Comparison of ENCODE assay signal across 21 cellular contexts in genomic region chr5:124621279-124621678, GRCh38.
"Had no signal": no experiment of that assay in that cellular context is flagged by ENCODE, and none has a peak within 500 bp of the region (broad histone marks: within the 10 kb centered on the region; RNA-seq: fewer than 3 reads in every experiment).

No MANE protein-coding gene starts in this region.

- DNase-seq: dermis blood vessel endothelial cell; effector CD4-positive, alpha-beta T cell; endodermal cell; erythroblast; foreskin keratinocyte; head of caudate nucleus; naive thymus-derived CD4-positive, alpha-beta T cell; nephron progenitor cell; posterior cingulate gyrus; spleen; stimulated activated CD4-positive, alpha-beta T cell treated with anti-CD3 and anti-CD28 coated beads, Interleukin-15, amount 100 ng/mL, for 24 hours; stimulated activated CD4-positive, alpha-beta T cell treated with anti-CD3 and anti-CD28 coated beads, Interleukin-1b, Interleukin-23, amount 100 ng/mL, for 48 hours; stimulated activated CD4-positive, alpha-beta T cell treated with anti-CD3 and anti-CD28 coated beads, Interleukin-4, amount 100 ng/mL, for 24 hours; stimulated activated naive B cell treated with anti-CD40 and anti-IgM and Interleukin-4, amounts not matched to agents 10 μg/mL and 1 μg/mL and 100 μg/mL, for 72 hours; stimulated activated naive CD8-positive, alpha-beta T cell treated with anti-CD3 and anti-CD28 coated beads, Interleukin-15, amount 100 ng/mL, for 72 hours had no signal

- H3K27ac Mint-ChIP-seq: endodermal cell; naive thymus-derived CD4-positive, alpha-beta T cell; nephron progenitor cell; stimulated activated naive B cell treated with anti-CD40 and anti-IgM and Interleukin-4, amounts not matched to agents 10 μg/mL and 1 μg/mL and 100 μg/mL, for 72 hours; stimulated activated naive CD8-positive, alpha-beta T cell treated with anti-CD3 and anti-CD28 coated beads, Interleukin-15, amount 100 ng/mL, for 72 hours; type B pancreatic cell had no signal

- H3K9me3 Mint-ChIP-seq: endodermal cell; stimulated activated naive B cell treated with anti-CD40 and anti-IgM and Interleukin-4, amounts not matched to agents 10 μg/mL and 1 μg/mL and 100 μg/mL, for 72 hours; stimulated activated naive CD8-positive, alpha-beta T cell treated with anti-CD3 and anti-CD28 coated beads, Interleukin-15, amount 100 ng/mL, for 72 hours had no signal

- H3K4me3 Mint-ChIP-seq: endodermal cell; naive thymus-derived CD4-positive, alpha-beta T cell; nephron progenitor cell; stimulated activated naive B cell treated with anti-CD40 and anti-IgM and Interleukin-4, amounts not matched to agents 10 μg/mL and 1 μg/mL and 100 μg/mL, for 72 hours; stimulated activated naive CD8-positive, alpha-beta T cell treated with anti-CD3 and anti-CD28 coated beads, Interleukin-15, amount 100 ng/mL, for 72 hours; type B pancreatic cell had no signal

- FAIRE-seq: colon, endothelial cell of umbilical vein, urothelium cell line had no signal

- H3K36me3 Mint-ChIP-seq: naive thymus-derived CD4-positive, alpha-beta T cell; type B pancreatic cell had no signal

- H3K4me3 ChIP-seq: hepatocyte, spleen had no signal

- H3K4me1 Mint-ChIP-seq: naive thymus-derived CD4-positive, alpha-beta T cell; stimulated activated naive CD8-positive, alpha-beta T cell treated with anti-CD3 and anti-CD28 coated beads, Interleukin-15, amount 100 ng/mL, for 72 hours had no signal

- H3K4me1 ChIP-seq: foreskin keratinocyte, spleen had no signal

- H3K79me2 ChIP-seq: hepatocyte had no signal

- H3K27ac ChIP-seq: foreskin keratinocyte, hepatocyte, spleen had no signal

- H3K4me2 ChIP-seq: hepatocyte had no signal

- H3K36me3 ChIP-seq: spleen had no signal

- H3K27me3 Mint-ChIP-seq: type B pancreatic cell had no signal

- H3K27me3 ChIP-seq: foreskin keratinocyte, hepatocyte, spleen had no signal

- H2AFZ ChIP-seq: hepatocyte had no signal

- ATAC-seq: foreskin keratinocyte; naive thymus-derived CD4-positive, alpha-beta T cell; sciatic nerve; stimulated activated naive B cell treated with anti-CD40 and anti-IgM and Interleukin-4, amounts not matched to agents 10 μg/mL and 1 μg/mL and 100 μg/mL, for 72 hours; stimulated activated naive CD8-positive, alpha-beta T cell treated with anti-CD3 and anti-CD28 coated beads, Interleukin-15, amount 100 ng/mL, for 72 hours had no signal

- H3K9me3 ChIP-seq: spleen had no signal
